21 cellular contexts compared by ENCODE assay signal in genomic region chrX:9160698-9161329, GRCh38.
DNase-seq lines count a peak whose midpoint lies in the region; ATAC-seq and TF ChIP-seq lines count a peak whose summit lies in the region.
"Had no signal": no experiment of that assay in that cellular context is flagged by ENCODE, and none has a peak within 500 bp of the region (broad histone marks: within the 10 kb centered on the region; RNA-seq: fewer than 3 reads in every experiment).

No MANE protein-coding gene starts in this region.

- no peak overlapping the region for H3K9ac ChIP-seq in PC-3 (ENCODE audit: low read length)
- H3K9ac ChIP-seq in smooth muscle cell (ENCODE audit: low read depth) = no peak overlapping the region
- H3K9ac ChIP-seq: KMS-11 had no signal

- TF ChIP-seq CTCF in PC-3 (conservative IDR thresholded peaks at IDR 0.05; ENCODE audit: low read depth, low read length) (no peak), smooth muscle cell (IDR thresholded peaks at IDR 0.05; ENCODE audit: borderline replicate concordance, insufficient read depth, poor library complexity, severe bottlenecking) (no peak)

- no peak for DNase-seq in activated naive CD8-positive, alpha-beta T cell treated with anti-CD3 and anti-CD28 coated beads for 36 hours
- DNase-seq in PC-3 (peak; percentile 10), smooth muscle cell (lab: John Stamatoyannopoulos, UW; ENCODE audit: unreplicated experiment) (no peak), DMS 273 treated with DMSO at 0.1 percent for 48 hours (lab: John Stamatoyannopoulos, UW) (no peak), hypothalamus (lab: John Stamatoyannopoulos, UW) (no peak)
- DNase-seq: BE2C, DMS153, GOT3, HCEC 1CT, IMR-90, NCI-H1105, NCI-H146, NCI-H2029, NCI-H2227 treated with DMSO at 0.1 percent for 48 hours, NCI-H510A treated with DMSO at 0.1 percent for 48 hours, NCI-H748 treated with DMSO at 0.1 percent for 48 hours, Peyer's patch, SJCRH30 had no signal

- H3K36me3 ChIP-seq in PC-3 (ENCODE audit: low read depth, low read length) = no peaks in the 10 kb centered on the region
- H3K36me3 ChIP-seq in smooth muscle cell (ENCODE audit: low read depth) = no peaks in the 10 kb centered on the region
- H3K36me3 ChIP-seq: BE2C, Peyer's patch, SJCRH30 had no signal

- H3K27me3 Mint-ChIP-seq in activated naive CD8-positive, alpha-beta T cell = no peaks in the 10 kb centered on the region
- no peaks in the 10 kb centered on the region for H3K27me3 Mint-ChIP-seq in activated naive CD8-positive, alpha-beta T cell treated with anti-CD3 and anti-CD28 coated beads for 36 hours
- H3K27me3 Mint-ChIP-seq in activated T-helper 17 cell treated with anti-CD3 and anti-CD28 coated beads, Interleukin-2, amount 50 U/mL, for 72 hours = no peaks in the 10 kb centered on the region

- H3K79me2 ChIP-seq in PC-3 (ENCODE audit: low read length) (no peaks in the 10 kb centered on the region), smooth muscle cell (ENCODE audit: low read depth) (no peaks in the 10 kb centered on the region)

- no peaks in the 10 kb centered on the region for H3K36me3 Mint-ChIP-seq in activated naive CD8-positive, alpha-beta T cell
- peaks cover 7% of the 10 kb centered on the region for H3K36me3 Mint-ChIP-seq in activated naive CD8-positive, alpha-beta T cell treated with anti-CD3 and anti-CD28 coated beads for 36 hours
- H3K36me3 Mint-ChIP-seq in activated T-helper 17 cell treated with anti-CD3 and anti-CD28 coated beads, Interleukin-2, amount 50 U/mL, for 72 hours (ENCODE audit: low read depth) = no peaks in the 10 kb centered on the region

- H2AFZ ChIP-seq in PC-3 (ENCODE audit: low read length) (no peak overlapping the region), smooth muscle cell (ENCODE audit: low read depth) (no peak overlapping the region)

- H4K20me1 ChIP-seq in PC-3 (ENCODE audit: low read length) (no peaks in the 10 kb centered on the region), smooth muscle cell (ENCODE audit: low read depth) (no peaks in the 10 kb centered on the region)

- H3K9me3 ChIP-seq in PC-3 (ENCODE audit: low read length) = no peaks in the 10 kb centered on the region
- no peaks in the 10 kb centered on the region for H3K9me3 ChIP-seq in smooth muscle cell (replicated peaks; ENCODE audit: low read depth)
- H3K9me3 ChIP-seq: BE2C, Peyer's patch, SJCRH30 had no signal

- no peak; the same call in 1 of the 2 replicates for ATAC-seq in PC-3
- peak; percentile 75 for ATAC-seq in activated T-helper 17 cell treated with anti-CD3 and anti-CD28 coated beads, Interleukin-2, amount 50 U/mL, for 72 hours (replicated peaks)

- peaks cover 38% of the 10 kb centered on the region for H3K4me1 Mint-ChIP-seq in activated naive CD8-positive, alpha-beta T cell (ENCODE audit: low read depth)
- H3K4me1 Mint-ChIP-seq in activated naive CD8-positive, alpha-beta T cell treated with anti-CD3 and anti-CD28 coated beads for 36 hours = peaks cover 22% of the 10 kb centered on the region
- H3K4me1 Mint-ChIP-seq in activated T-helper 17 cell treated with anti-CD3 and anti-CD28 coated beads, Interleukin-2, amount 50 U/mL, for 72 hours = peaks cover 14% of the 10 kb centered on the region

- H3K27me3 ChIP-seq in PC-3 (ENCODE audit: low read length) (no peaks in the 10 kb centered on the region), smooth muscle cell (ENCODE audit: low read depth) (no peaks in the 10 kb centered on the region)
- H3K27me3 ChIP-seq: BE2C, Peyer's patch, SJCRH30 had no signal

- CTCF ChIA-PET in PC-3 (lab: Charles Lee) = no interaction called here

- intact Hi-C loops in PC-3 (cut with micrococcal nuclease) = loop anchor here (5.0 kb wide), 1 partner anchor 189 kb away; no protein-coding TSS in a partner anchor

- whole genome bisulfite sequencing in smooth muscle cell (ENCODE audit: low lambda C conversion rate) = 83% methylated on average over 4 of the region's 4 CpGs

- POLR2A ChIA-PET in PC-3 (lab: Charles Lee; ENCODE audit: unreplicated experiment) = no interaction called here

- H3K27ac ChIP-seq in PC-3 (ENCODE audit: low read length) (0 out of 2 replicates have a peak overlapping the region, but pooled peaks have one; percentile 0), smooth muscle cell (ENCODE audit: low read depth) (no peak overlapping the region)
- H3K27ac ChIP-seq: KMS-11, Peyer's patch, SJCRH30 had no signal

- H3K4me3 ChIP-seq in PC-3 (ENCODE audit: low read length) (no peak overlapping the region), smooth muscle cell (no peak overlapping the region)
- H3K4me3 ChIP-seq: Peyer's patch, SJCRH30 had no signal

- no peak overlapping the region for H3K4me3 Mint-ChIP-seq in activated naive CD8-positive, alpha-beta T cell
- no peak overlapping the region for H3K4me3 Mint-ChIP-seq in activated naive CD8-positive, alpha-beta T cell treated with anti-CD3 and anti-CD28 coated beads for 36 hours
- H3K4me3 Mint-ChIP-seq in activated T-helper 17 cell treated with anti-CD3 and anti-CD28 coated beads, Interleukin-2, amount 50 U/mL, for 72 hours = peak overlapping the region; percentile 53

- H3F3A ChIP-seq in PC-3 (ENCODE audit: low read length, unreplicated experiment) (no peaks in the 10 kb centered on the region), smooth muscle cell (ENCODE audit: low read depth) (no peaks in the 10 kb centered on the region)

- peak overlapping the region; percentile 4 for H3K27ac Mint-ChIP-seq in activated naive CD8-positive, alpha-beta T cell
- no peak overlapping the region for H3K27ac Mint-ChIP-seq in activated naive CD8-positive, alpha-beta T cell treated with anti-CD3 and anti-CD28 coated beads for 36 hours
- H3K27ac Mint-ChIP-seq in activated T-helper 17 cell treated with anti-CD3 and anti-CD28 coated beads, Interleukin-2, amount 50 U/mL, for 72 hours = peak overlapping the region; percentile 82

- peaks cover 45% of the 10 kb centered on the region for H3K4me1 ChIP-seq in PC-3 (ENCODE audit: insufficient read depth, low read length)
- no peaks in the 10 kb centered on the region for H3K4me1 ChIP-seq in smooth muscle cell (ENCODE audit: low read depth)
- H3K4me1 ChIP-seq: BE2C, Peyer's patch had no signal

- H3K4me2 ChIP-seq in PC-3 (ENCODE audit: low read length) = no peak overlapping the region
- H3K4me2 ChIP-seq in smooth muscle cell = no peak overlapping the region
- H3K4me2 ChIP-seq: KMS-11 had no signal

- no TSS peak for BruUV-seq in PC-3 (replicated peaks; lab: Mats Ljungman, UMichigan)

- H3K9me3 Mint-ChIP-seq in activated naive CD8-positive, alpha-beta T cell (ENCODE audit: low read depth) = no peaks in the 10 kb centered on the region
- no peaks in the 10 kb centered on the region for H3K9me3 Mint-ChIP-seq in activated naive CD8-positive, alpha-beta T cell treated with anti-CD3 and anti-CD28 coated beads for 36 hours
- H3K9me3 Mint-ChIP-seq in activated T-helper 17 cell treated with anti-CD3 and anti-CD28 coated beads, Interleukin-2, amount 50 U/mL, for 72 hours = peaks cover 7% of the 10 kb centered on the region

- no peaks in the 10 kb centered on the region for H3K9me2 ChIP-seq in PC-3 (replicated peaks; ENCODE audit: low read length)
